Comparison of ENCODE assay signal across 8 cellular contexts in genomic region chr15:99485992-99486370, GRCh38.
A peak's percentile ranks its signal among the peaks of the same experiment; 100 is the strongest.
DNase-seq lines count a peak whose midpoint lies in the region; ATAC-seq and TF ChIP-seq lines count a peak whose summit lies in the region.

No MANE protein-coding gene starts in this region.

- no peak overlapping the region for H3K27ac ChIP-seq in OCI-LY3 (ENCODE audit: low read length)
- H3K27ac ChIP-seq in esophagus (ENCODE audit: low read depth in 2 of 2, low read length in 1 of 2), result peak overlapping the region; percentile 58 to 80

- H2AFZ ChIP-seq in OCI-LY3 (ENCODE audit: low read depth, low read length), result peak overlapping the region; percentile 75

- H3K36me3 Mint-ChIP-seq in CD14-positive monocyte, result no peaks in the 10 kb centered on the region

- H3K27me3 Mint-ChIP-seq in CD14-positive monocyte (ENCODE audit: low read depth in 3 of 3), result peaks cover 2 to 15% (median 14%) of the 10 kb centered on the region in 3 donors

- H3K9me3 Mint-ChIP-seq in CD14-positive monocyte, result no peaks in the 10 kb centered on the region

- no peaks in the 10 kb centered on the region for H3K36me3 ChIP-seq in OCI-LY3 (replicated peaks; ENCODE audit: low read depth, low read length)
- no peaks in the 10 kb centered on the region for H3K36me3 ChIP-seq in esophagus (ENCODE audit: control insufficient read depth in 2 of 2, insufficient read depth in 2 of 2, low read length in 1 of 2)

- DNase-seq in CD14-positive monocyte (ENCODE audit: low spot score), result no peak
- DNase-seq in omental fat pad (ENCODE audit: low spot score), result no peak
- no peak for DNase-seq in effector CD4-positive, alpha-beta T cell
- DNase-seq in HUDEP-2 (lab: John Stamatoyannopoulos, UW; ENCODE audit: unreplicated experiment in 76 of 76), result no peak
- DNase-seq in DMS153 treated with DMSO at 0.1 percent for 48 hours (lab: John Stamatoyannopoulos, UW; ENCODE audit: unreplicated experiment), result no peak

- no peaks in the 10 kb centered on the region for H4K20me1 ChIP-seq in OCI-LY3 (ENCODE audit: insufficient read depth, low read length)

- no peaks in the 10 kb centered on the region for H3K79me2 ChIP-seq in OCI-LY3 (ENCODE audit: low read length)

- no peaks in the 10 kb centered on the region for H3K9me3 ChIP-seq in OCI-LY3 (ENCODE audit: insufficient read depth, low read length)
- H3K9me3 ChIP-seq in esophagus (ENCODE audit: control insufficient read depth in 2 of 2, insufficient read depth in 1 of 2, low read depth in 1 of 2, low read length in 1 of 2), result no peaks in the 10 kb centered on the region

- ATAC-seq in omental fat pad (ENCODE audit: low FRiP score) (peak; percentile 44), GM18858 (IDR thresholded peaks at IDR 0.05; ENCODE audit: unreplicated experiment) (no peak)

- H3K4me1 Mint-ChIP-seq in CD14-positive monocyte, result peaks cover 45% of the 10 kb centered on the region

- intact Hi-C loops in CD14-positive monocyte (cut with micrococcal nuclease), result no loop called here

- TF ChIP-seq CTCF in CD14-positive monocyte (IDR thresholded peaks at IDR 0.05) (no peak), OCI-LY3 (IDR thresholded peaks at IDR 0.05; ENCODE audit: low read depth, low read length) (no peak), omental fat pad (IDR thresholded peaks at IDR 0.05) (no peak)

- H3K4me1 ChIP-seq in OCI-LY3 (ENCODE audit: low read length) (peaks cover 15% of the 10 kb centered on the region), esophagus (ENCODE audit: control insufficient read depth in 2 of 2, insufficient read depth in 2 of 2, low read length in 1 of 2) (peaks cover 0 to 15% of the 10 kb centered on the region in 2 donors)

- 14 to 19% methylated on average over 9 of the region's 9 CpGs for WGBS in esophagus, 2 donors

- H3K4me3 ChIP-seq in OCI-LY3 (ENCODE audit: low read length) (peak overlapping the region; percentile 61), esophagus (ENCODE audit: low read depth in 1 of 2, low read length in 2 of 2) (peak overlapping the region in 1 of 2 donors; percentile 42)

- H3K4me3 Mint-ChIP-seq in CD14-positive monocyte, result peak overlapping the region; percentile 77 to 89

- peaks cover 34% of the 10 kb centered on the region for H3K27me3 ChIP-seq in OCI-LY3 (ENCODE audit: low read depth, low read length)
- no peaks in the 10 kb centered on the region for H3K27me3 ChIP-seq in esophagus (ENCODE audit: control insufficient read depth in 1 of 2, insufficient read depth in 2 of 2, low read length in 2 of 2)

- peak overlapping the region; percentile 66 for H3K4me2 ChIP-seq in OCI-LY3 (ENCODE audit: low read length)

- peak overlapping the region; percentile 65 to 89 (median 71) for H3K27ac Mint-ChIP-seq in CD14-positive monocyte

- H3K9ac ChIP-seq in OCI-LY3 (ENCODE audit: low read length), result no peak overlapping the region
